ENCODE assay signal across 12 cellular contexts in genomic region chr7:30796105-30796869, GRCh38. TPM values are rescaled to one million over a fixed set of nuclear protein-coding genes. Genes with fewer than 3 reads are reported as not detected.
DNase-seq lines count a peak whose midpoint lies in the region; ATAC-seq and TF ChIP-seq lines count a peak whose summit lies in the region.
"Had no signal": no experiment of that assay in that cellular context is flagged by ENCODE, and none has a peak within 500 bp of the region (broad histone marks: within the 10 kb centered on the region; RNA-seq: fewer than 3 reads in every experiment).

No MANE protein-coding gene starts in this region.

- H3K36me3 Mint-ChIP-seq in Caco-2 (ENCODE audit: insufficient read depth, unreplicated experiment) (no peaks in the 10 kb centered on the region), chondrocyte (ENCODE audit: low read depth) (peaks cover 3% of the 10 kb centered on the region)

- no peak for ATAC-seq in HG03175 (IDR thresholded peaks at IDR 0.05; ENCODE audit: unreplicated experiment)

- peaks cover 31% of the 10 kb centered on the region for H3K4me1 Mint-ChIP-seq in Caco-2 (ENCODE audit: low read depth, unreplicated experiment)
- H3K4me1 Mint-ChIP-seq in chondrocyte (ENCODE audit: low read depth): peaks cover 45% of the 10 kb centered on the region

- H3K27ac ChIP-seq in osteoblast (ENCODE audit: low read depth, low read length): no peak overlapping the region
- H3K27ac ChIP-seq: KMS-11 had no signal

- CTCF ChIA-PET in Caco-2 (lab: Charles Lee): interaction anchor here (0.6 to 1.7 kb wide), 6 partner anchors 10 to 326 kb away, joined by 3 to 8 read pairs (median 4); no protein-coding TSS in a partner anchor

- POLR2A ChIA-PET in Caco-2 (lab: Charles Lee): interaction anchor here (0.6 kb wide), 1 partner anchor 8 kb away, joined by 3 read pairs; no protein-coding TSS in a partner anchor

- H3K27ac Mint-ChIP-seq in Caco-2 (ENCODE audit: unreplicated experiment): peak overlapping the region; percentile 74
- H3K27ac Mint-ChIP-seq in chondrocyte (ENCODE audit: unreplicated experiment): peak overlapping the region; percentile 52
- H3K27ac Mint-ChIP-seq: stimulated activated naive CD8-positive, alpha-beta T cell treated with anti-CD3 and anti-CD28 coated beads, Interleukin-15, Interleukin-2, amounts not matched to agents 100 ng/mL and 50 ng/mL, for 24 hours had no signal

- no peaks in the 10 kb centered on the region for H3K27me3 Mint-ChIP-seq in Caco-2 (ENCODE audit: insufficient read depth, unreplicated experiment)
- H3K27me3 Mint-ChIP-seq in chondrocyte (ENCODE audit: low read depth): no peaks in the 10 kb centered on the region
- H3K27me3 Mint-ChIP-seq: stimulated activated naive CD8-positive, alpha-beta T cell treated with anti-CD3 and anti-CD28 coated beads, Interleukin-15, Interleukin-2, amounts not matched to agents 100 ng/mL and 50 ng/mL, for 24 hours had no signal

- H3K4me1 ChIP-seq in Caco-2: peaks cover 38% of the 10 kb centered on the region
- peaks cover 34% of the 10 kb centered on the region for H3K4me1 ChIP-seq in osteoblast (ENCODE audit: insufficient read depth, low read length)

- no peaks in the 10 kb centered on the region for H3K9me3 ChIP-seq in Caco-2
- no peaks in the 10 kb centered on the region for H3K9me3 ChIP-seq in osteoblast (ENCODE audit: low read depth, low read length)

- no TSS peak for BruUV-seq in Caco-2 (replicated peaks; lab: Mats Ljungman, UMichigan)

- H3K27me3 ChIP-seq in Caco-2 (replicated peaks; ENCODE audit: control insufficient read depth, insufficient read depth, low read length) (no peaks in the 10 kb centered on the region), osteoblast (ENCODE audit: insufficient read depth, low read length) (no peaks in the 10 kb centered on the region)

- DNase-seq in Caco-2 (no peak), HCEC 1CT (peak; percentile 77), chondrocyte (ENCODE audit: low spot score) (no peak), osteoblast (ENCODE audit: insufficient read length, low spot score, missing footprints) (peak; percentile 81), NCI-H748 (lab: John Stamatoyannopoulos, UW; ENCODE audit: unreplicated experiment) (no peak), superior temporal gyrus (ENCODE audit: extremely low spot score) (no peak), NCI-H1436 (lab: John Stamatoyannopoulos, UW) (no peak)
- DNase-seq: activated T-cell treated with anti-CD3 and anti-CD28 coated beads for 4 hours, glutamatergic neuron had no signal

- TF ChIP-seq CTCF in Caco-2 (IDR thresholded peaks at IDR 0.05; ENCODE audit: insufficient read depth in 1 of 2, low read depth in 1 of 2, low read length in 1 of 2, severe bottlenecking in 1 of 2, unreplicated experiment in 1 of 2) (no peak), chondrocyte (IDR thresholded peaks at IDR 0.05) (no peak), osteoblast (IDR thresholded peaks at IDR 0.05; ENCODE audit: extremely low read depth, low read depth, low read length) (no peak)

- H3K4me3 Mint-ChIP-seq in Caco-2 (ENCODE audit: unreplicated experiment) (peak overlapping the region; percentile 2), chondrocyte (ENCODE audit: unreplicated experiment) (no peak overlapping the region)
- H3K4me3 Mint-ChIP-seq: stimulated activated naive CD8-positive, alpha-beta T cell treated with anti-CD3 and anti-CD28 coated beads, Interleukin-15, Interleukin-2, amounts not matched to agents 100 ng/mL and 50 ng/mL, for 24 hours had no signal

- H3K36me3 ChIP-seq in Caco-2 (ENCODE audit: control insufficient read depth, insufficient read depth, low read length) (no peaks in the 10 kb centered on the region), osteoblast (ENCODE audit: insufficient read depth, low read length) (no peaks in the 10 kb centered on the region)

- peaks cover 7% of the 10 kb centered on the region for H4K20me1 ChIP-seq in osteoblast (ENCODE audit: insufficient read depth, low read length)

- no peak overlapping the region for H3K4me3 ChIP-seq in Caco-2 (ENCODE audit: low read depth, low read length)
- no peak overlapping the region for H3K4me3 ChIP-seq in osteoblast (ENCODE audit: insufficient read depth, low read length)

- H3K9me3 Mint-ChIP-seq in Caco-2 (ENCODE audit: unreplicated experiment) (no peaks in the 10 kb centered on the region), chondrocyte (ENCODE audit: low read depth) (no peaks in the 10 kb centered on the region)
- H3K9me3 Mint-ChIP-seq: stimulated activated naive CD8-positive, alpha-beta T cell treated with anti-CD3 and anti-CD28 coated beads, Interleukin-15, Interleukin-2, amounts not matched to agents 100 ng/mL and 50 ng/mL, for 24 hours had no signal

- H3K4me2 ChIP-seq in osteoblast (ENCODE audit: insufficient read depth, low read length): no peak overlapping the region
- H3K4me2 ChIP-seq: KMS-11 had no signal

- intact Hi-C loops in Caco-2 (cut with micrococcal nuclease; ENCODE audit: unreplicated experiment): loop anchor here (2.0 kb wide), 1 partner anchor 101 kb away; no protein-coding TSS in a partner anchor

- no peak overlapping the region for H2AFZ ChIP-seq in osteoblast (ENCODE audit: low read length)

- H3K79me2 ChIP-seq in osteoblast (ENCODE audit: insufficient read depth, low read length): no peaks in the 10 kb centered on the region

RNA-seq across cellular contexts. Expression of gene MINDY4, which starts 25.1 kb away (rescaled TPM):
- total RNA-seq in Caco-2 (2022) (2.0 and 2.1 TPM in 2 replicates), chondrocyte (5.3 to 6.3 TPM (median 5.8 TPM) in 3 replicates), osteoblast (8.5 and 10.5 TPM in 2 replicates)

RNA-seq across cellular contexts. Expression of gene INMT, which starts 44.4 kb away (rescaled TPM):
- 2.2 and 3.3 TPM in 2 replicates for total RNA-seq in Caco-2 (2022)
- 5.6 to 73.2 TPM (median 70.1 TPM) in 3 replicates for total RNA-seq in chondrocyte
- total RNA-seq in osteoblast: 0.72 and 1.5 TPM in 2 replicates

Comparison
In these comparisons a context has a peak if more than half of its experiments do, and no peak if none do; other contexts are left out.
1. DNase-seq: peak in HCEC 1CT (single experiment) and osteoblast (single experiment); none in Caco-2 (0 of 2), chondrocyte (single experiment), NCI-H748 (single experiment), superior temporal gyrus (single experiment) and NCI-H1436 (single experiment).